ENCODE assay signal across 22 cellular contexts in the genomic region with DNA sequence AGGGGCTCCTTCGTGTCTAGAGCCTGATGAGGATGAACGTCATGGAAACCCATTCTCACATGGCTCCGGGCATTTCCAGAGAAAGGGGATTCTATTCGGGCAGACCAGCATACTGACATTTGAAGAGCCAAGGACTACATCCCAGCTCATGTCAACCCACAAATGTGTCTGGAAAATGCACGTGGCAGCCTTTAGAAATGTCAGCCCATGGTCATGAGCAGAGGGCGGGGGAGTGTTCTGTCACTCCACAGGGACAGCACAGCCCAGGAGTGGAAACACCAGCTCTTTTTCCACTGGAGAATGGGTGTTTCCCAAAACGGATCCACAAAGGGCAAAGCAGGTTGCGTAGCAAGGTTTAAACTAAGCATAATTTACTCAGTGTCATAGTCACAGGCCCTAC.
"Had no signal": no experiment of that assay in that cellular context is flagged by ENCODE, and none has a peak within 500 bp of the region (broad histone marks: within the 10 kb centered on the region; RNA-seq: fewer than 3 reads in every experiment).

No MANE protein-coding gene starts in this region.

- DNase-seq: activated CD4-positive, alpha-beta T cell treated with anti-CD3 and anti-CD28 coated beads for 48 hours; activated CD4-positive, alpha-beta T cell treated with anti-CD3 and anti-CD28 coated beads, Interleukin-2, amount 50 U/mL, for 4 hours; activated CD4-positive, CD25-positive, alpha-beta regulatory T cell treated with anti-CD3 and anti-CD28 coated beads, Interleukin-2, amount 50 U/mL, for 72 hours; activated CD8-positive, alpha-beta memory T cell treated with anti-CD3 and anti-CD28 coated beads, Interleukin-2, amount 50 U/mL, for 48 hours; activated CD8-positive, alpha-beta T cell treated with anti-CD3 and anti-CD28 coated beads, Interleukin-2, amount 10 ng/mL, durations not matched to agents 7 days and 5 days; activated T-cell treated with anti-CD3 and anti-CD28 coated beads, Interleukin-2, amount 50 U/mL, for 1 hour; aorta; body of pancreas; Karpas-422; MM.1S; NCI-H1105; NCI-H1436; NCI-H1694 treated with DMSO at 0.1 percent for 48 hours; NCI-H2029 treated with DMSO at 0.1 percent for 48 hours; NCI-H510A treated with DMSO at 0.1 percent for 48 hours; NCI-H69; NK-92 treated with Interleukin-12 subunit alpha and Interleukin-12 subunit beta, amount 100 ng/mL, for 24 hours; PC-3; SK-N-SH had no signal

- H3K9me3 ChIP-seq: body of pancreas, SK-N-SH had no signal

- ATAC-seq: activated CD8-positive, alpha-beta T cell treated with anti-CD3 and anti-CD28 coated beads, Interleukin-2, amount 10 ng/mL, durations not matched to agents 7 days and 5 days; body of pancreas; K562; PC-3; WTC11 had no signal

- H3K27ac Mint-ChIP-seq: activated naive CD4-positive, alpha-beta T cell treated with anti-CD3 and anti-CD28 coated beads, Interleukin-2, amount 50 U/mL, for 24 hours; WTC11 had no signal

- H3K9me3 Mint-ChIP-seq: activated naive CD4-positive, alpha-beta T cell treated with anti-CD3 and anti-CD28 coated beads, Interleukin-2, amount 50 U/mL, for 24 hours had no signal

- H3K36me3 Mint-ChIP-seq: activated naive CD4-positive, alpha-beta T cell treated with anti-CD3 and anti-CD28 coated beads, Interleukin-2, amount 50 U/mL, for 24 hours; WTC11 had no signal

- H3K4me3 Mint-ChIP-seq: activated CD8-positive, alpha-beta T cell treated with anti-CD3 and anti-CD28 coated beads, Interleukin-2, amount 10 ng/mL, durations not matched to agents 7 days and 5 days; activated naive CD4-positive, alpha-beta T cell treated with anti-CD3 and anti-CD28 coated beads, Interleukin-2, amount 50 U/mL, for 24 hours; WTC11 had no signal

- H3K27me3 Mint-ChIP-seq: activated naive CD4-positive, alpha-beta T cell treated with anti-CD3 and anti-CD28 coated beads, Interleukin-2, amount 50 U/mL, for 24 hours had no signal

- H3K27ac ChIP-seq: body of pancreas had no signal

- H3K27me3 ChIP-seq: body of pancreas had no signal

- H3K4me3 ChIP-seq: body of pancreas, K562 had no signal
